ENCODE assay signal across 8 cellular contexts in genomic region chr2:196639180-196640030, GRCh38. TPM values are rescaled to one million over a fixed set of nuclear protein-coding genes. Genes with fewer than 3 reads are reported as not detected.
A peak's percentile ranks its signal among the peaks of the same experiment; 100 is the strongest.
DNase-seq lines count a peak whose midpoint lies in the region; ATAC-seq and TF ChIP-seq lines count a peak whose summit lies in the region.

CCDC150 (plus strand) TSS chr2:196639715; CDS start chr2:196639767, 52 bp downstream.

- H3K4me3 ChIP-seq in CD4-positive, CD25-positive, alpha-beta regulatory T cell (ENCODE audit: low read depth, low read length), result peak within 1 kb of the TSS; percentile 84
- H3K4me3 ChIP-seq in liver (ENCODE audit: low read depth in 1 of 3, low read length in 3 of 3), result peak within 1 kb of the TSS; percentile 59 to 77 (median 76)

- peak within 1 kb of the TSS; percentile 30 for H3K27ac ChIP-seq in CD4-positive, CD25-positive, alpha-beta regulatory T cell (ENCODE audit: insufficient read depth, low read length, poor library complexity, severe bottlenecking)
- peak within 1 kb of the TSS in 1 of 2 donors; percentile 48 for H3K27ac ChIP-seq in liver (ENCODE audit: low read depth in 1 of 2, low read length in 2 of 2)

- TF ChIP-seq CTCF in liver (IDR thresholded peaks at IDR 0.05; ENCODE audit: low read depth, low read length, missing input control), result no peak

- no peaks in the 10 kb centered on the region for H3K27me3 ChIP-seq in CD4-positive, CD25-positive, alpha-beta regulatory T cell (ENCODE audit: control insufficient read depth, insufficient read depth, low read length)
- H3K27me3 ChIP-seq in liver (ENCODE audit: control insufficient read depth in 4 of 4, insufficient read depth in 4 of 4, low read length in 3 of 4), result no peaks in the 10 kb centered on the region

- TF ChIP-seq RAD21 in liver (IDR thresholded peaks at IDR 0.05), result peak; percentile 49 to 53

- peak within 1 kb of the TSS in 1 of 2 donors; percentile 37 for H3K9ac ChIP-seq in liver (ENCODE audit: low read depth in 1 of 2, low read length in 2 of 2)

- H3K9me3 ChIP-seq in CD4-positive, CD25-positive, alpha-beta regulatory T cell (ENCODE audit: control insufficient read depth in 2 of 2, low read length in 2 of 2), result no peaks in the 10 kb centered on the region
- H3K9me3 ChIP-seq in liver (ENCODE audit: control insufficient read depth in 4 of 4, low read length in 3 of 4), result no peaks in the 10 kb centered on the region

- H3K4me3 Mint-ChIP-seq in CD4-positive, CD25-positive, alpha-beta regulatory T cell, result peak within 1 kb of the TSS; percentile 88 to 96 (median 90)

- H3K36me3 Mint-ChIP-seq in CD4-positive, CD25-positive, alpha-beta regulatory T cell, result no peaks in the 10 kb centered on the region

- H3K27ac Mint-ChIP-seq in CD4-positive, CD25-positive, alpha-beta regulatory T cell, result peak within 1 kb of the TSS in 2 of 3 donors; percentile 31 to 54

- peaks cover 0 to 3% (median 0%) of the 10 kb centered on the region in 7 donors for H3K9me3 Mint-ChIP-seq in CD4-positive, CD25-positive, alpha-beta regulatory T cell

- H3K36me3 ChIP-seq in CD4-positive, CD25-positive, alpha-beta regulatory T cell (ENCODE audit: control insufficient read depth, insufficient read depth, low read length), result no peaks in the 10 kb centered on the region
- H3K36me3 ChIP-seq in liver (ENCODE audit: control insufficient read depth in 4 of 4, insufficient read depth in 3 of 4, low read depth in 1 of 4, low read length in 3 of 4), result no peaks in the 10 kb centered on the region

- 4% methylated on average over 53 of the region's 53 CpGs for WGBS in liver

- peak; percentile 100 for ATAC-seq in CD4-positive, CD25-positive, alpha-beta regulatory T cell (ENCODE audit: low read depth in 2 of 2)
- ATAC-seq in GM19395 (IDR thresholded peaks at IDR 0.05; ENCODE audit: unreplicated experiment), result peak; percentile 99
- ATAC-seq in HG03558 (IDR thresholded peaks at IDR 0.05; ENCODE audit: extremely low read depth, unreplicated experiment), result peak; percentile 100

- H3K27me3 Mint-ChIP-seq in CD4-positive, CD25-positive, alpha-beta regulatory T cell, result peaks cover 18% of the 10 kb centered on the region

- H3K4me1 Mint-ChIP-seq in CD4-positive, CD25-positive, alpha-beta regulatory T cell, result peaks cover 0 to 28% (median 10%) of the 10 kb centered on the region in 4 donors

- DNase-seq in CD4-positive, CD25-positive, alpha-beta regulatory T cell, result peak; percentile 85 to 96 (median 94)
- peak; percentile 95 for DNase-seq in NCI-H748 treated with DMSO at 0.1 percent for 48 hours (lab: John Stamatoyannopoulos, UW)
- peak; percentile 85 to 91 for DNase-seq in activated CD4-positive, alpha-beta T cell treated with anti-CD3 and anti-CD28 coated beads, Interleukin-2, amount 50 U/mL, for 24 hours (ENCODE audit: low read depth in 1 of 2, low spot score in 1 of 2)
- DNase-seq in dermis microvascular lymphatic vessel endothelial cell (ENCODE audit: low read depth in 2 of 2), result peak; percentile 87 to 94
- peak; percentile 92 for DNase-seq in stimulated activated CD4-positive, alpha-beta T cell treated with anti-CD3 and anti-CD28 coated beads, Interleukin-4, amount 100 ng/mL, for 1 hour

- peaks cover 6% of the 10 kb centered on the region for H3K4me1 ChIP-seq in CD4-positive, CD25-positive, alpha-beta regulatory T cell (ENCODE audit: control insufficient read depth, insufficient read depth, low read length, poor library complexity, severe bottlenecking)
- peaks cover 0 to 3% (median 0%) of the 10 kb centered on the region in 4 donors for H3K4me1 ChIP-seq in liver (ENCODE audit: control insufficient read depth in 4 of 4, insufficient read depth in 4 of 4, low read length in 3 of 4)

TF ChIP-seq in liver, 16 proteins besides CTCF, POLR2A, EP300 and RAD21:
- TF ChIP-seq RXRA (IDR thresholded peaks at IDR 0.05) (peak in 1 of 2 donors; percentile 16), NR2F2 (IDR thresholded peaks at IDR 0.05) (no peak), TAF1 (conservative IDR thresholded peaks at IDR 0.05) (no peak), MAX (IDR thresholded peaks at IDR 0.05) (peak; percentile 7), FOXA2 (IDR thresholded peaks at IDR 0.05) (no peak), JUND (IDR thresholded peaks at IDR 0.05) (no peak), HNF4G (IDR thresholded peaks at IDR 0.05) (no peak), SP1 (IDR thresholded peaks at IDR 0.05) (peak; percentile 70), GABPA (IDR thresholded peaks at IDR 0.05 in 1 of 2, conservative IDR thresholded peaks at IDR 0.05 in 1 of 2) (peak in 1 of 2 donors; percentile 91), ZBTB33 (IDR thresholded peaks at IDR 0.05) (peak; percentile 50), EGR1 (IDR thresholded peaks at IDR 0.05; ENCODE audit: low read depth in 2 of 2) (no peak), YY1 (IDR thresholded peaks at IDR 0.05) (peak; percentile 98), ATF3 (IDR thresholded peaks at IDR 0.05) (no peak), HNF4A (conservative IDR thresholded peaks at IDR 0.05) (no peak), FOXA1 (IDR thresholded peaks at IDR 0.05) (peak; percentile 4), REST (IDR thresholded peaks at IDR 0.05) (peak; percentile 24)
TF ChIP-seq in liver: peak in this region for 8.

RNA-seq across cellular contexts. Expression of gene CCDC150, which starts in this region (rescaled TPM):
- 0.74 TPM for total RNA-seq in CD4-positive, CD25-positive, alpha-beta regulatory T cell
- under 1 TPM in 1 of 4 donors, not detected in 3; 0.21 TPM for polyA plus RNA-seq in CD4-positive, CD25-positive, alpha-beta regulatory T cell
- total RNA-seq in dermis microvascular lymphatic vessel endothelial cell (4.4 and 5.5 TPM in 2 replicates), liver (1 to 10 TPM; 4.6 to 5.7 TPM)
- polyA plus RNA-seq in liver, result 1 to 10 TPM in 1 of 2 donors, under 1 TPM in 1; 0.78 to 6.3 TPM

Comparison
In these comparisons a context has a peak if more than half of its experiments do, and no peak if none do; other contexts are left out.
1. Peak in DNase-seq, ATAC-seq, H3K4me3 ChIP-seq and H3K27ac ChIP-seq in CD4-positive, CD25-positive, alpha-beta regulatory T cell; RNA of the gene not detected or under 1 TPM.